In the genomic region with DNA sequence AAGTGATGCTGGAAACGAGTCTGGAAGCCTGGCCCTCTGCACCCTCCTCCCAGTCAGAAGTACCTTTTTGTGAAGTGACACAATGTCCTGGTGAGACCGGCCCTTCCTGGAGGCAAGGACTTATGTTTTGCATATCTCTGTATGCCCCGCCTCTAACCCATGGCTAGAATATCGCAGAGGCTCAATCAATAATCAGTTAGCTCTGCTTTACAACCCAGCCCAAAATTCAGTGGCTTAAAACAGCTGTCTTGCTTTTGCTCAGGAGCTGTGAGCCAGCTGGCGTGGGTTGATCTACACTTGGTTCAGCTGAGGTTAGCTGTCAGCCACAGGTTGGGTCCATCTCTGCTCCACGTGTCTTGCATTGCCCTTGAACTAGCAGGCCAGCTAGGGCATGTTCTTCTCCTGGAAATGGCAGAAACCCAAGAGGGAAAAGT, we compare ENCODE assay signal across 12 cellular contexts.
DNase-seq lines count a peak whose midpoint lies in the region; ATAC-seq, FAIRE-seq and TF ChIP-seq lines count a peak whose summit lies in the region.
"Had no signal": no experiment of that assay in that cellular context is flagged by ENCODE, and none has a peak within 500 bp of the region (broad histone marks: within the 10 kb centered on the region; RNA-seq: fewer than 3 reads in every experiment).

No MANE protein-coding gene starts in this region.

- H3F3A ChIP-seq in smooth muscle cell (ENCODE audit: low read depth): no peaks in the 10 kb centered on the region

- CTCF ChIA-PET in HepG2 (lab: Yijun Ruan, JAX; ENCODE audit: low intra/inter-chr PET ratio, low total read pairs) (no interaction called here), HEK293T (lab: Yijun Ruan, JAX) (no interaction called here)

- no peaks in the 10 kb centered on the region for H3K9me3 ChIP-seq in Karpas-422 (ENCODE audit: low read length)
- H3K9me3 ChIP-seq in body of pancreas: no peaks in the 10 kb centered on the region
- no peaks in the 10 kb centered on the region for H3K9me3 ChIP-seq in HepG2 (ENCODE audit: low read length)
- no peaks in the 10 kb centered on the region for H3K9me3 ChIP-seq in smooth muscle cell (replicated peaks; ENCODE audit: low read depth)

- no peak overlapping the region for H3K4me3 ChIP-seq in Karpas-422 (ENCODE audit: low read length)
- no peak overlapping the region for H3K4me3 ChIP-seq in body of pancreas
- H3K4me3 ChIP-seq in HepG2 (replicated peaks in 1 of 3; ENCODE audit: insufficient read depth in 1 of 3, low read depth in 2 of 3, low read length in 3 of 3): no peak overlapping the region
- H3K4me3 ChIP-seq in smooth muscle cell: no peak overlapping the region

- no peak for TF ChIP-seq RAD21 in HepG2 (CRISPR knock-in tag; IDR thresholded peaks at IDR 0.05)

- TF ChIP-seq EP300 in HepG2 (IDR thresholded peaks at IDR 0.05; ENCODE audit: low read depth in 2 of 2, low read length in 2 of 2): no peak
- no peak for TF ChIP-seq EP300 in HepG2 (CRISPR knock-in tag; IDR thresholded peaks at IDR 0.05; ENCODE audit: borderline replicate concordance)

- no peaks in the 10 kb centered on the region for H3K79me2 ChIP-seq in Karpas-422 (ENCODE audit: low read length)
- peaks cover 3% of the 10 kb centered on the region for H3K79me2 ChIP-seq in HepG2 (ENCODE audit: insufficient read depth, low read length)
- H3K79me2 ChIP-seq in smooth muscle cell (ENCODE audit: low read depth): no peaks in the 10 kb centered on the region

- no peaks in the 10 kb centered on the region for H3K36me3 ChIP-seq in Karpas-422 (ENCODE audit: insufficient read depth, low read length)
- H3K36me3 ChIP-seq in body of pancreas (replicated peaks in 1 of 2; ENCODE audit: insufficient read depth in 1 of 2, low read depth in 2 of 2): no peaks in the 10 kb centered on the region
- no peaks in the 10 kb centered on the region for H3K36me3 ChIP-seq in HepG2 (replicated peaks in 1 of 2; ENCODE audit: control insufficient read depth in 1 of 2, insufficient read depth in 2 of 2, low read length in 2 of 2)
- H3K36me3 ChIP-seq in smooth muscle cell (ENCODE audit: low read depth): no peaks in the 10 kb centered on the region

- peak in 1 of 3 donors; percentile 17 for TF ChIP-seq POLR2A in body of pancreas (IDR thresholded peaks at IDR 0.05)
- no peak for TF ChIP-seq POLR2A in HepG2 (IDR thresholded peaks at IDR 0.05; ENCODE audit: insufficient read depth in 1 of 2, low read depth in 2 of 2, low read length in 2 of 2)

- H3K9ac ChIP-seq in Karpas-422 (ENCODE audit: low read length) (no peak overlapping the region), HepG2 (ENCODE audit: insufficient read depth, low read depth, low read length) (no peak overlapping the region), smooth muscle cell (ENCODE audit: low read depth) (no peak overlapping the region)

- H3K4me1 ChIP-seq in Karpas-422 (ENCODE audit: low read length): peaks cover 19% of the 10 kb centered on the region
- H3K4me1 ChIP-seq in body of pancreas: peaks cover 17% of the 10 kb centered on the region
- H3K4me1 ChIP-seq in HepG2 (ENCODE audit: insufficient read depth, low read length): peaks cover 13% of the 10 kb centered on the region; the same call in 1 of the 2 replicates
- no peaks in the 10 kb centered on the region for H3K4me1 ChIP-seq in smooth muscle cell (ENCODE audit: low read depth)

- POLR2A ChIA-PET in HepG2 (lab: Yijun Ruan, JAX) (no interaction called here), HEK293T (lab: Yijun Ruan, JAX) (no interaction called here)

- peak; percentile 83 for ATAC-seq in body of pancreas
- peak; percentile 66 for ATAC-seq in HepG2
- ATAC-seq in HG02840 (IDR thresholded peaks at IDR 0.05; ENCODE audit: low FRiP score, unreplicated experiment): no peak
- ATAC-seq: HCT116 had no signal

- DNase-seq in Karpas-422: no peak
- peak; percentile 31 to 51 (median 42) for DNase-seq in body of pancreas
- DNase-seq in HepG2 (ENCODE audit: low spot score): no peak
- no peak for DNase-seq in smooth muscle cell (lab: John Stamatoyannopoulos, UW; ENCODE audit: unreplicated experiment)
- no peak for DNase-seq in HEK293T (ENCODE audit: extremely low spot score)
- DNase-seq in GM19239 (ENCODE audit: insufficient read length, low spot score): no peak
- DNase-seq: anterior cingulate cortex; CD4-positive, alpha-beta T cell; cortex of kidney; stimulated activated naive CD4-positive, alpha-beta T cell treated with Interleukin-2 at 50 U/mL for 16 hours had no signal

- peak overlapping the region; percentile 49; the same call in 1 of the 2 replicates for H2AFZ ChIP-seq in Karpas-422 (ENCODE audit: low read length)
- H2AFZ ChIP-seq in HepG2 (ENCODE audit: low read length): no peak overlapping the region
- H2AFZ ChIP-seq in smooth muscle cell (ENCODE audit: low read depth): peak overlapping the region; percentile 21

- no peaks in the 10 kb centered on the region for H4K20me1 ChIP-seq in Karpas-422 (ENCODE audit: insufficient read depth, low read depth, low read length)
- H4K20me1 ChIP-seq in HepG2 (ENCODE audit: insufficient read depth, low read length): no peaks in the 10 kb centered on the region
- no peaks in the 10 kb centered on the region for H4K20me1 ChIP-seq in smooth muscle cell (ENCODE audit: low read depth)

- no peak overlapping the region for H3K27ac ChIP-seq in Karpas-422 (ENCODE audit: low read length)
- H3K27ac ChIP-seq in body of pancreas: peak overlapping the region in 2 of 4 donors; percentile 39 to 42
- no peak overlapping the region for H3K27ac ChIP-seq in HepG2 (ENCODE audit: extremely low read length, insufficient read depth, low read length)
- no peak overlapping the region for H3K27ac ChIP-seq in smooth muscle cell (ENCODE audit: low read depth)

- FAIRE-seq in HepG2 (lab: Jason Lieb, UNC): no peak
- FAIRE-seq in GM19239 (lab: Jason Lieb, UNC): no peak

- H3K4me2 ChIP-seq in Karpas-422 (ENCODE audit: low read depth, low read length, poor library complexity, severe bottlenecking) (no peak overlapping the region), HepG2 (ENCODE audit: low read depth, low read length) (peak overlapping the region; percentile 47), smooth muscle cell (no peak overlapping the region)

- in situ Hi-C loops in HepG2 (cut with HindIII; ENCODE audit: extremely low pct_ligation_motif_present, low pct_unique_long_range_greater_than_20kb): no loop called here

- BruUV-seq in HepG2 (replicated peaks; lab: Mats Ljungman, UMichigan): no TSS peak

- H3K27me3 ChIP-seq in Karpas-422 (ENCODE audit: low read length) (no peaks in the 10 kb centered on the region), body of pancreas (no peaks in the 10 kb centered on the region), HepG2 (ENCODE audit: control insufficient read depth in 1 of 2, insufficient read depth in 2 of 2, low read length in 2 of 2) (peaks cover 1 to 25% of the 10 kb centered on the region in 2 experiments; a peak in 3 of 5 replicates), smooth muscle cell (ENCODE audit: low read depth) (no peaks in the 10 kb centered on the region)

- intact Hi-C loops in body of pancreas (cut with DNase I): no loop called here
- intact Hi-C loops in HepG2 (cut with micrococcal nuclease; ENCODE audit: unreplicated experiment): no loop called here

- WGBS in body of pancreas, 2 donors: 18 to 27% methylated on average over 5 to 6 of the region's 6 CpGs
- WGBS in HepG2 (ENCODE audit: low lambda C conversion rate): 4% methylated on average over 6 of the region's 6 CpGs
- WGBS in smooth muscle cell (ENCODE audit: low lambda C conversion rate): 73% methylated on average over 6 of the region's 6 CpGs

- TF ChIP-seq CTCF in body of pancreas (IDR thresholded peaks at IDR 0.05): no peak
- TF ChIP-seq CTCF in HepG2 (CRISPR knock-in tag; IDR thresholded peaks at IDR 0.05): no peak
- TF ChIP-seq CTCF in smooth muscle cell (IDR thresholded peaks at IDR 0.05; ENCODE audit: borderline replicate concordance, insufficient read depth, poor library complexity, severe bottlenecking): no peak

- H3K9me2 ChIP-seq in Karpas-422 (replicated peaks; ENCODE audit: insufficient read depth, low read length): no peaks in the 10 kb centered on the region; the same call in 1 of the 2 replicates

TF ChIP-seq in HepG2, 621 proteins besides CTCF, POLR2A, EP300 and RAD21 (continues in another document):
- TF ChIP-seq SAP130 (CRISPR knock-in tag; IDR thresholded peaks at IDR 0.05; ENCODE audit: low read depth) (0 out of 2 replicates have a peak, but pooled peaks have one; percentile 16), NFYC (CRISPR knock-in tag; IDR thresholded peaks at IDR 0.05) (no peak), ZNF768 (CRISPR knock-in tag; IDR thresholded peaks at IDR 0.05) (no peak), BRCA1 (CRISPR knock-in tag; IDR thresholded peaks at IDR 0.05) (no peak), HDAC1 (CRISPR knock-in tag; IDR thresholded peaks at IDR 0.05) (0 out of 2 replicates have a peak, but pooled peaks have one; percentile 15)
- TF ChIP-seq, protein P1, sequence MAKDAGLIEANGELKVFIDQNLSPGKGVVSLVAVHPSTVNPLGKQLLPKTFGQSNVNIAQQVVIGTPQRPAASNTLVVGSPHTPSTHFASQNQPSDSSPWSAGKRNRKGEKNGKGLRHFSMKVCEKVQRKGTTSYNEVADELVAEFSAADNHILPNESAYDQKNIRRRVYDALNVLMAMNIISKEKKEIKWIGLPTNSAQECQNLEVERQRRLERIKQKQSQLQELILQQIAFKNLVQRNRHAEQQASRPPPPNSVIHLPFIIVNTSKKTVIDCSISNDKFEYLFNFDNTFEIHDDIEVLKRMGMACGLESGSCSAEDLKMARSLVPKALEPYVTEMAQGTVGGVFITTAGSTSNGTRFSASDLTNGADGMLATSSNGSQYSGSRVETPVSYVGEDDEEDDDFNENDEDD (CRISPR knock-in tag; IDR thresholded peaks at IDR 0.05; ENCODE audit: borderline replicate concordance): no peak

TF ChIP-seq in HEK293T, 16 proteins besides CTCF, POLR2A, EP300 and RAD21:
- no peak for TF ChIP-seq BHLHE40 (IDR thresholded peaks at IDR 0.05; ENCODE audit: borderline replicate concordance)
- TF ChIP-seq ZNF384 (IDR thresholded peaks at IDR 0.05): no peak
- TF ChIP-seq CTBP1 (IDR thresholded peaks at IDR 0.05; ENCODE audit: borderline replicate concordance): no peak
- TF ChIP-seq NFRKB (IDR thresholded peaks at IDR 0.05): no peak
- TF ChIP-seq LEF1 (IDR thresholded peaks at IDR 0.05; ENCODE audit: borderline replicate concordance): no peak
- no peak for TF ChIP-seq FOXM1 (IDR thresholded peaks at IDR 0.05; ENCODE audit: borderline replicate concordance)
- TF ChIP-seq TARDBP (IDR thresholded peaks at IDR 0.05): no peak
- no peak for TF ChIP-seq ARNT (IDR thresholded peaks at IDR 0.05)
- no peak for TF ChIP-seq L3MBTL2 (conservative IDR thresholded peaks at IDR 0.05)
- TF ChIP-seq FOXK2 (IDR thresholded peaks at IDR 0.05): no peak
- TF ChIP-seq SUZ12 (IDR thresholded peaks at IDR 0.05): no peak
- no peak for TF ChIP-seq SP1 (IDR thresholded peaks at IDR 0.05)
- TF ChIP-seq FOXA1 (IDR thresholded peaks at IDR 0.05): no peak
- no peak for TF ChIP-seq HDGF (IDR thresholded peaks at IDR 0.05; ENCODE audit: borderline replicate concordance)
TF ChIP-seq in HEK293T: peak in this region for 0.

Comparison
In these comparisons a context has a peak if more than half of its experiments do, and no peak if none do; other contexts are left out.
1. DNase-seq: peak in body of pancreas (4 of 4); none in Karpas-422 (single experiment), HepG2 (single experiment), smooth muscle cell (single experiment), HEK293T (single experiment) and GM19239 (single experiment).